In the genomic region with DNA sequence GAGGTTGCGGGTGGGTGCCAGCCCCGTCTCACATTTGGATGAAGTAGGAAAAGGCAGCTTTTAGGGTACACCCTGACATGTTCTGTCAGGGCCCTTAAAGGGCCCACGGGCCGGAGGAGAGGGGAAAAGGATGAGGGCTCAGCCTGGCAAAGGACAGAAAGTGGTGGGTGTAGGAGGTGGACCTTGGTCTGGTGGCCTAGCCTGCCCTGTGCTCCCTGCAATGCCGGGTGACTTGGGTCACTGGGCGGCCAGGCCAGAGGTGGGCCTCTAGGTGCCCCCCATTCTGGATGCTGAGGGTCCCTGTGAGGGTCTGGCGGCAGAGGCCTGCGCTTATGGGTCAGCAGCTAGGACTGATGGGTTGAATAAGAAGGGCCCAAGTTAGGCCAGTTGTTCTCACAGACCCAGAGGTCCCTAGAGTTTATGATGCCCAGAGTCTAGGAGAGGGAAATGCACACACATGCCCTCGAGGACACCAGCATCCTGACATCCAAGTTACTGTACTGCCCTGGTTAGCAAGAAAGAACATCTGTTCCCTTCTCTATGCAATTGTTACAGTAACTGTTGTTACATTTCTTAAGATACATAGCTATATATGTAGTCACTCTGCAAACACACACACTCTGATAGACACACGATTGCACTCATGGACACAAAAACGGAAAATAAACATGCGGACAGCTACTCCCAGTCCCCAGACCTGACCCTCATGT, we compare ENCODE assay signal across 8 cellular contexts. TPM values are rescaled to one million over a fixed set of nuclear protein-coding genes. Genes with fewer than 3 reads are reported as not detected.
DNase-seq lines count a peak whose midpoint lies in the region; ATAC-seq and TF ChIP-seq lines count a peak whose summit lies in the region.

No MANE protein-coding gene starts in this region.

- H3K4me1 ChIP-seq in esophagus (ENCODE audit: control insufficient read depth in 2 of 2, insufficient read depth in 2 of 2, low read length in 1 of 2) = peaks cover 2 to 6% of the 10 kb centered on the region in 2 donors
- peaks cover 7% of the 10 kb centered on the region for H3K4me1 ChIP-seq in parathyroid adenoma

- H2AFZ ChIP-seq in parathyroid adenoma = peak overlapping the region; percentile 95

- peak overlapping the region; percentile 64 to 74 for H3K4me3 ChIP-seq in esophagus (ENCODE audit: low read depth in 1 of 2, low read length in 2 of 2)
- H3K4me3 ChIP-seq in parathyroid adenoma (ENCODE audit: low read depth, low read length) = peak overlapping the region; percentile 63

- no peaks in the 10 kb centered on the region for H3K9me3 Mint-ChIP-seq in Calu3 (ENCODE audit: low read depth, unreplicated experiment)

- BruUV-seq in Calu3 (replicated peaks; lab: Mats Ljungman, UMichigan) = TSS peak; percentile 16

- H3K36me3 Mint-ChIP-seq in Calu3 (ENCODE audit: insufficient read depth, unreplicated experiment) = peaks cover 55% of the 10 kb centered on the region

- peak overlapping the region; percentile 100 for H3K27ac Mint-ChIP-seq in Calu3 (ENCODE audit: unreplicated experiment)

- DNase-seq in Calu3 (no peak), RKO (ENCODE audit: low spot score) (peak; percentile 41), KBM-7 (no peak), DMS53 (lab: John Stamatoyannopoulos, UW) (no peak)
- DNase-seq in effector CD4-positive, alpha-beta T cell = no peak

- H3K4me1 Mint-ChIP-seq in Calu3 (ENCODE audit: low read depth, unreplicated experiment) = peaks cover 40% of the 10 kb centered on the region

- peak overlapping the region; percentile 69 for H3K9ac ChIP-seq in parathyroid adenoma

- H3K79me2 ChIP-seq in parathyroid adenoma = no peaks in the 10 kb centered on the region

- H3K4me3 Mint-ChIP-seq in Calu3 (ENCODE audit: low read depth, unreplicated experiment) = peak overlapping the region; percentile 93

- peak overlapping the region; percentile 83 for H3K4me2 ChIP-seq in parathyroid adenoma (ENCODE audit: low read length)

- WGBS in esophagus, 2 donors = 52 to 59% methylated on average over 11 to 12 of the region's 12 CpGs

- ATAC-seq in activated CD4-positive, CD25-positive, alpha-beta regulatory T cell treated with anti-CD3 and anti-CD28 coated beads, Interleukin-2, amount 50 U/mL, for 24 hours = no peak

- peaks cover 0 to 10% of the 10 kb centered on the region in 2 donors for H3K36me3 ChIP-seq in esophagus (ENCODE audit: control insufficient read depth in 2 of 2, insufficient read depth in 2 of 2, low read length in 1 of 2)
- H3K36me3 ChIP-seq in parathyroid adenoma (ENCODE audit: control insufficient read depth, insufficient read depth, low read length) = no peaks in the 10 kb centered on the region

- H3K27me3 Mint-ChIP-seq in Calu3 (ENCODE audit: unreplicated experiment) = peaks cover 17% of the 10 kb centered on the region

- CTCF ChIA-PET in Calu3 (lab: Charles Lee) = interaction anchor here (1.4 to 1.6 kb wide), 3 partner anchors 10 to 14 kb away, joined by 5 to 8 read pairs (median 7); a partner anchor contains a TSS

- H3K27me3 ChIP-seq in esophagus (ENCODE audit: control insufficient read depth in 1 of 2, insufficient read depth in 2 of 2, low read length in 2 of 2) (no peaks in the 10 kb centered on the region), parathyroid adenoma (ENCODE audit: control insufficient read depth, insufficient read depth, low read length) (no peaks in the 10 kb centered on the region)

- no peak for TF ChIP-seq CTCF in Calu3 (IDR thresholded peaks at IDR 0.05; ENCODE audit: unreplicated experiment)
- TF ChIP-seq CTCF in parathyroid adenoma (IDR thresholded peaks at IDR 0.05) = no peak

- H3K9me3 ChIP-seq in esophagus (ENCODE audit: control insufficient read depth in 2 of 2, insufficient read depth in 1 of 2, low read depth in 1 of 2, low read length in 1 of 2) = no peaks in the 10 kb centered on the region
- H3K9me3 ChIP-seq in parathyroid adenoma (ENCODE audit: control insufficient read depth, low read length) = no peaks in the 10 kb centered on the region

- in situ Hi-C loops in KBM-7 (cut with MboI; ENCODE audit: low pct_unique_long_range_greater_than_20kb, low sequenced_read_pairs) = no loop called here

- intact Hi-C loops in Calu3 (cut with micrococcal nuclease; ENCODE audit: unreplicated experiment) = no loop called here

- H3K27ac ChIP-seq in esophagus (ENCODE audit: low read depth in 2 of 2, low read length in 1 of 2) (peak overlapping the region; percentile 89 to 92), parathyroid adenoma (peak overlapping the region; percentile 85)

RNA-seq across cellular contexts. Expression of a gene that starts 12.5 kb away (rescaled TPM):
- total RNA-seq in Calu3 (2022) = 1.8 and 2.4 TPM in 2 replicates
- polyA plus RNA-seq in esophagus = 10 to 100 TPM; 26.9 to 33.8 TPM

RNA-seq across cellular contexts. Expression of a gene that starts 30.6 kb away (rescaled TPM):
- 33.5 and 34.2 TPM in 2 replicates for total RNA-seq in Calu3 (2022)
- 10 to 100 TPM; 14.2 to 19.5 TPM for polyA plus RNA-seq in esophagus

RNA-seq across cellular contexts. Expression of a gene that starts 45.1 kb away (rescaled TPM):
- total RNA-seq in Calu3 (2022) = not detected in 2 replicates
- not detected for polyA plus RNA-seq in esophagus

RNA-seq across cellular contexts. Expression of a gene that starts 51.2 kb away (rescaled TPM):
- total RNA-seq in Calu3 (2022) = 1,679 and 1,946 TPM in 2 replicates
- polyA plus RNA-seq in esophagus = 1,000 to 10,000 TPM; 1,414 to 2,271 TPM
